1 cellular context compared by ENCODE assay signal in genomic region chr17:81511800-81512559, GRCh38.
TF ChIP-seq lines count a peak whose summit lies in the region.

No MANE protein-coding gene starts in this region.

TF ChIP-seq in HepG2, 621 proteins besides CTCF, POLR2A, EP300 and RAD21 (continued from another document and continues in another):
- TF ChIP-seq ZBTB37 (CRISPR knock-in tag; IDR thresholded peaks at IDR 0.05) (no peak), SNAPC4 (CRISPR knock-in tag; IDR thresholded peaks at IDR 0.05) (no peak), NAIF1 (CRISPR knock-in tag; IDR thresholded peaks at IDR 0.05; ENCODE audit: borderline replicate concordance) (no peak), ZFP1 (CRISPR knock-in tag; IDR thresholded peaks at IDR 0.05) (no peak), JUND (CRISPR knock-in tag; IDR thresholded peaks at IDR 0.05) (no peak), ZNF430 (CRISPR knock-in tag; IDR thresholded peaks at IDR 0.05) (peak; percentile 66; the same call in 1 of the 2 replicates), ZNF615 (CRISPR knock-in tag; IDR thresholded peaks at IDR 0.05; ENCODE audit: borderline replicate concordance) (no peak), SP4 (CRISPR knock-in tag; IDR thresholded peaks at IDR 0.05) (no peak), MAFG (CRISPR knock-in tag; IDR thresholded peaks at IDR 0.05) (no peak), SAFB2 (CRISPR knock-in tag; IDR thresholded peaks at IDR 0.05; ENCODE audit: borderline replicate concordance, low read depth) (0 out of 2 replicates have a peak, but pooled peaks have one; percentile 37), ZBTB49 (CRISPR knock-in tag; IDR thresholded peaks at IDR 0.05; ENCODE audit: borderline replicate concordance) (no peak), CREBL2 (CRISPR knock-in tag; IDR thresholded peaks at IDR 0.05; ENCODE audit: borderline replicate concordance) (no peak), TFAP4 (IDR thresholded peaks at IDR 0.05; ENCODE audit: borderline replicate concordance, low read depth) (no peak), PRPF4 (IDR thresholded peaks at IDR 0.05; ENCODE audit: low read depth, low read length, poor library complexity, severe bottlenecking) (no peak), ZBTB39 (CRISPR knock-in tag; IDR thresholded peaks at IDR 0.05) (peak; percentile 51; the same call in 1 of the 2 replicates), ZNF883 (CRISPR knock-in tag; IDR thresholded peaks at IDR 0.05; ENCODE audit: not compliant biosample characterization) (peak; percentile 49), SRF (IDR thresholded peaks at IDR 0.05; ENCODE audit: low read depth, low read length) (no peak), ZNF704 (CRISPR knock-in tag; IDR thresholded peaks at IDR 0.05; ENCODE audit: borderline replicate concordance) (no peak), ETV5 (CRISPR knock-in tag; IDR thresholded peaks at IDR 0.05; ENCODE audit: borderline replicate concordance) (no peak), ZNF432 (CRISPR knock-in tag; IDR thresholded peaks at IDR 0.05; ENCODE audit: borderline replicate concordance) (no peak), DMTF1 (CRISPR knock-in tag; IDR thresholded peaks at IDR 0.05) (no peak), ZNF446 (CRISPR knock-in tag; IDR thresholded peaks at IDR 0.05) (no peak), PLRG1 (conservative IDR thresholded peaks at IDR 0.05) (no peak), HCFC1 (IDR thresholded peaks at IDR 0.05; ENCODE audit: low read depth, low read length) (no peak), ZNF678 (CRISPR knock-in tag; IDR thresholded peaks at IDR 0.05) (no peak; the same call in 1 of the 2 replicates), SMAD1 (CRISPR knock-in tag; IDR thresholded peaks at IDR 0.05; ENCODE audit: borderline replicate concordance, low read depth) (peak; percentile 12; the same call in 1 of the 2 replicates), CEBPB (IDR thresholded peaks at IDR 0.05; ENCODE audit: borderline replicate concordance, low read depth, low read length) (no peak), ZFP36L1 (CRISPR knock-in tag; IDR thresholded peaks at IDR 0.05) (0 out of 2 replicates have a peak, but pooled peaks have one; percentile 17), STAG1 (CRISPR knock-in tag; IDR thresholded peaks at IDR 0.05) (no peak), GATAD2A (CRISPR knock-in tag; IDR thresholded peaks at IDR 0.05) (peak; percentile 3; the same call in 1 of the 2 replicates), ZNF562 (CRISPR knock-in tag; IDR thresholded peaks at IDR 0.05; ENCODE audit: borderline replicate concordance) (no peak), MTA3 (CRISPR knock-in tag; IDR thresholded peaks at IDR 0.05) (no peak), TEAD2 (CRISPR knock-in tag; IDR thresholded peaks at IDR 0.05) (no peak), SKIL (CRISPR knock-in tag; IDR thresholded peaks at IDR 0.05; ENCODE audit: borderline replicate concordance) (no peak), ZNF232 (CRISPR knock-in tag; IDR thresholded peaks at IDR 0.05; ENCODE audit: borderline replicate concordance) (no peak), BCLAF1 (IDR thresholded peaks at IDR 0.05) (no peak), EHMT2 (IDR thresholded peaks at IDR 0.05; ENCODE audit: borderline replicate concordance, low read depth, low read length) (no peak), CREM (IDR thresholded peaks at IDR 0.05) (no peak), CREM (CRISPR knock-in tag; IDR thresholded peaks at IDR 0.05) (no peak), ATRX (CRISPR knock-in tag; IDR thresholded peaks at IDR 0.05; ENCODE audit: borderline replicate concordance) (no peak), BORCS8-MEF2B (CRISPR knock-in tag; IDR thresholded peaks at IDR 0.05) (no peak), IRX3 (CRISPR knock-in tag; IDR thresholded peaks at IDR 0.05; ENCODE audit: borderline replicate concordance, low read depth) (no peak), ZNF7 (CRISPR knock-in tag; IDR thresholded peaks at IDR 0.05) (no peak)
